Comparison of ENCODE assay signal across 18 cellular contexts in the genomic region with DNA sequence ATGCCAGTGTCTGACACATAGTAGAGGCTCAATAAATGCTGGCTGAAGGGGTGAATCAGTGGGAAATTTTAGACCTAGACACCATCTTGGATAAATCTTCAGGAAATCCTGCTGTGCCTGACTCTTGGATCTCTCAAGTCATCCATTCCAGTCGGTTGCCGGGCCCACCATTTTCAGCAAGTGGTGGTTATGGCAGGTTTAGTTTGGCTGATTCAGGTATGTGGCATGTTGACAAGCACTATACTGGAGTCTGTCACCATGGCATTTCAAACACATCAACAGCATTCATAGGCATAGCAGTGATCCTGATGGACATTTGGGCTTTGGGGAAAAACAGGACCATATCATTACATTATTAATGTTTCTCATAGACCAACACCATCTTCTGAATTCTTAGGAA. TPM values are rescaled to one million over a fixed set of nuclear protein-coding genes. Genes with fewer than 3 reads are reported as not detected.
DNase-seq lines count a peak whose midpoint lies in the region; ATAC-seq, FAIRE-seq and TF ChIP-seq lines count a peak whose summit lies in the region.
"Had no signal": no experiment of that assay in that cellular context is flagged by ENCODE, and none has a peak within 500 bp of the region (broad histone marks: within the 10 kb centered on the region; RNA-seq: fewer than 3 reads in every experiment).

No MANE protein-coding gene starts in this region.

- BruUV-seq in HepG2 (replicated peaks; lab: Mats Ljungman, UMichigan) = no TSS peak

- no CpG with 5 or more reads among the region's 2 CpGs for WGBS in mesenchymal stem cell
- 100% methylated on average over 2 of the region's 2 CpGs for WGBS in HepG2 (ENCODE audit: low lambda C conversion rate)

- H4K91ac ChIP-seq in mesenchymal stem cell (ENCODE audit: low read length) = peak overlapping the region; percentile 21

- POLR2A ChIA-PET in HepG2 (lab: Yijun Ruan, JAX) = no interaction called here

- H3K23ac ChIP-seq in mesenchymal stem cell (ENCODE audit: low read length in 2 of 2) = no peak overlapping the region

- H2BK12ac ChIP-seq in mesenchymal stem cell (ENCODE audit: low read length in 2 of 2) = no peak overlapping the region

- TF ChIP-seq POLR2A in HepG2 (IDR thresholded peaks at IDR 0.05; ENCODE audit: insufficient read depth in 1 of 2, low read depth in 2 of 2, low read length in 2 of 2) = no peak

- no peak for FAIRE-seq in HepG2 (lab: Jason Lieb, UNC)
- FAIRE-seq: GM12878, GM19239 had no signal

- no peak overlapping the region for H2AFZ ChIP-seq in mesenchymal stem cell (ENCODE audit: low read depth, low read length)
- H2AFZ ChIP-seq in HepG2 (ENCODE audit: low read length) = no peak overlapping the region
- H2AFZ ChIP-seq: GM23338 had no signal

- H2BK120ac ChIP-seq in mesenchymal stem cell (ENCODE audit: low read depth, low read length) = no peak overlapping the region

- no peak overlapping the region for H3K4ac ChIP-seq in mesenchymal stem cell (ENCODE audit: low read depth in 1 of 2, low read length in 2 of 2)

- CTCF ChIA-PET in HepG2 (lab: Yijun Ruan, JAX; ENCODE audit: low intra/inter-chr PET ratio, low total read pairs) = no interaction called here

- H3K36me3 ChIP-seq in mesenchymal stem cell (ENCODE audit: control insufficient read depth in 1 of 2, insufficient read depth in 2 of 2, low read depth in 1 of 2, low read length in 2 of 2) (peaks cover 6 to 23% of the 10 kb centered on the region in 2 experiments), HepG2 (replicated peaks in 1 of 2; ENCODE audit: control insufficient read depth in 1 of 2, insufficient read depth in 2 of 2, low read length in 2 of 2) (peaks cover 0 to 2% of the 10 kb centered on the region in 2 experiments; a peak in 1 of 5 replicates)

- H3K27ac ChIP-seq in mesenchymal stem cell (ENCODE audit: low read length, poor library complexity, severe bottlenecking) = peak overlapping the region; percentile 77
- no peak overlapping the region for H3K27ac ChIP-seq in HepG2 (ENCODE audit: extremely low read length, insufficient read depth, low read length)
- H3K27ac ChIP-seq: C4-2B, HL-60 had no signal

- ATAC-seq in natural killer cell (no peak), HepG2 (no peak), HG02981 (IDR thresholded peaks at IDR 0.05; ENCODE audit: unreplicated experiment) (no peak)
- no peak for ATAC-seq in natural killer cell treated with Interleukin-12 subunit alpha and Interleukin-12 subunit beta and Interleukin-15 and Interleukin-18, amount 100 ng/mL, for 72 hours
- ATAC-seq: GM12878, GM23338 had no signal

- H3K18ac ChIP-seq in mesenchymal stem cell (ENCODE audit: low read depth in 1 of 2, low read length in 2 of 2) = no peak overlapping the region

- H3K9me3 Mint-ChIP-seq in natural killer cell = no peaks in the 10 kb centered on the region
- H3K9me3 Mint-ChIP-seq in natural killer cell treated with Interleukin-12 subunit alpha and Interleukin-12 subunit beta and Interleukin-15 and Interleukin-18, amount 100 ng/mL, for 72 hours = no peaks in the 10 kb centered on the region
- H3K9me3 Mint-ChIP-seq: GM23338 had no signal

- H3K4me3 Mint-ChIP-seq in natural killer cell = no peak overlapping the region
- no peak overlapping the region for H3K4me3 Mint-ChIP-seq in natural killer cell treated with Interleukin-12 subunit alpha and Interleukin-12 subunit beta and Interleukin-15 and Interleukin-18, amount 100 ng/mL, for 72 hours
- H3K4me3 Mint-ChIP-seq: GM23338 had no signal

- H3K9me3 ChIP-seq in mesenchymal stem cell (ENCODE audit: control insufficient read depth, low read length) (no peaks in the 10 kb centered on the region), HepG2 (ENCODE audit: low read length) (no peaks in the 10 kb centered on the region)
- H3K9me3 ChIP-seq: Caco-2 had no signal

- no peak for TF ChIP-seq RAD21 in HepG2 (CRISPR knock-in tag; IDR thresholded peaks at IDR 0.05)

- no peak overlapping the region for H3K14ac ChIP-seq in mesenchymal stem cell (ENCODE audit: low read length in 2 of 2)

- DNase-seq in natural killer cell (no peak), astrocyte of the hippocampus (ENCODE audit: low read depth, low spot score) (peak; percentile 51), mesenchymal stem cell (no peak), HepG2 (ENCODE audit: low spot score) (no peak), amygdala (lab: John Stamatoyannopoulos, UW) (no peak), NCI-H2029 (lab: John Stamatoyannopoulos, UW) (no peak)
- DNase-seq in natural killer cell treated with Interleukin-12 subunit alpha and Interleukin-12 subunit beta and Interleukin-15 and Interleukin-18, amount 100 ng/mL, for 72 hours (ENCODE audit: low spot score) = no peak
- DNase-seq: Caco-2, DMS53, KG1, NCI-H1092, NCI-H345 had no signal

- H3K4me3 ChIP-seq in mesenchymal stem cell (ENCODE audit: insufficient read depth in 1 of 2, low read depth in 1 of 2, low read length in 2 of 2) (no peak overlapping the region), HepG2 (replicated peaks in 1 of 3; ENCODE audit: insufficient read depth in 1 of 3, low read depth in 2 of 3, low read length in 3 of 3) (no peak overlapping the region)
- H3K4me3 ChIP-seq: GM12878, GM23338 had no signal

- no peaks in the 10 kb centered on the region for H4K20me1 ChIP-seq in HepG2 (ENCODE audit: insufficient read depth, low read length)

- TF ChIP-seq CTCF in natural killer cell (IDR thresholded peaks at IDR 0.05) (no peak), HepG2 (CRISPR knock-in tag; IDR thresholded peaks at IDR 0.05) (no peak)

- no peaks in the 10 kb centered on the region for H3K79me2 ChIP-seq in HepG2 (ENCODE audit: insufficient read depth, low read length)

- peaks cover 16% of the 10 kb centered on the region for H3K79me1 ChIP-seq in mesenchymal stem cell (replicated peaks; ENCODE audit: low read length, poor library complexity, severe bottlenecking)

- H2BK5ac ChIP-seq in mesenchymal stem cell (ENCODE audit: low read depth, low read length, poor library complexity, severe bottlenecking) = no peak overlapping the region

- H3K4me1 ChIP-seq in mesenchymal stem cell (ENCODE audit: control insufficient read depth, insufficient read depth, low read depth, low read length) (peaks cover 10% of the 10 kb centered on the region), HepG2 (ENCODE audit: insufficient read depth, low read length) (peaks cover 11% of the 10 kb centered on the region)

- no peaks in the 10 kb centered on the region for H3K27me3 Mint-ChIP-seq in natural killer cell (ENCODE audit: low read depth in 2 of 2)
- no peaks in the 10 kb centered on the region for H3K27me3 Mint-ChIP-seq in natural killer cell treated with Interleukin-12 subunit alpha and Interleukin-12 subunit beta and Interleukin-15 and Interleukin-18, amount 100 ng/mL, for 72 hours

- no peak overlapping the region for H2BK15ac ChIP-seq in mesenchymal stem cell (ENCODE audit: low read depth, poor library complexity, severe bottlenecking)

- peak overlapping the region; percentile 79 to 92 for H3K27ac Mint-ChIP-seq in natural killer cell
- peak overlapping the region in 1 of 2 donors; percentile 47 for H3K27ac Mint-ChIP-seq in natural killer cell treated with Interleukin-12 subunit alpha and Interleukin-12 subunit beta and Interleukin-15 and Interleukin-18, amount 100 ng/mL, for 72 hours
- H3K27ac Mint-ChIP-seq: GM23338 had no signal

- peak overlapping the region; percentile 58 for H2AK5ac ChIP-seq in mesenchymal stem cell (ENCODE audit: low read length, severe bottlenecking)

- peaks cover 8% of the 10 kb centered on the region for H3K36me3 Mint-ChIP-seq in natural killer cell
- H3K36me3 Mint-ChIP-seq in natural killer cell treated with Interleukin-12 subunit alpha and Interleukin-12 subunit beta and Interleukin-15 and Interleukin-18, amount 100 ng/mL, for 72 hours = peaks cover 14% of the 10 kb centered on the region

- H3K4me2 ChIP-seq in mesenchymal stem cell (ENCODE audit: low read length, poor library complexity, severe bottlenecking) (no peak overlapping the region), HepG2 (ENCODE audit: low read depth, low read length) (no peak overlapping the region)
- H3K4me2 ChIP-seq: GM23338 had no signal

- H4K8ac ChIP-seq in mesenchymal stem cell (ENCODE audit: low read length) = no peak overlapping the region

- peak overlapping the region; percentile 79 for H3K9ac ChIP-seq in mesenchymal stem cell (ENCODE audit: low read length)
- H3K9ac ChIP-seq in HepG2 (ENCODE audit: insufficient read depth, low read depth, low read length) = no peak overlapping the region

- H3K27me3 ChIP-seq in mesenchymal stem cell (ENCODE audit: control insufficient read depth in 1 of 2, insufficient read depth in 1 of 2, low read length in 2 of 2) (no peaks in the 10 kb centered on the region), HepG2 (ENCODE audit: control insufficient read depth in 1 of 2, insufficient read depth in 2 of 2, low read length in 2 of 2) (no peaks in the 10 kb centered on the region)

- peaks cover 73 to 81% of the 10 kb centered on the region in 2 donors for H3K4me1 Mint-ChIP-seq in natural killer cell
- peaks cover 37 to 57% of the 10 kb centered on the region in 2 donors for H3K4me1 Mint-ChIP-seq in natural killer cell treated with Interleukin-12 subunit alpha and Interleukin-12 subunit beta and Interleukin-15 and Interleukin-18, amount 100 ng/mL, for 72 hours (ENCODE audit: low read depth in 2 of 2)

- no peak for TF ChIP-seq EP300 in HepG2 (IDR thresholded peaks at IDR 0.05; ENCODE audit: low read depth in 2 of 2, low read length in 2 of 2)
- no peak for TF ChIP-seq EP300 in HepG2 (CRISPR knock-in tag; IDR thresholded peaks at IDR 0.05; ENCODE audit: borderline replicate concordance)

- intact Hi-C loops in natural killer cell (cut with micrococcal nuclease) = no loop called here
- intact Hi-C loops in HepG2 (cut with micrococcal nuclease; ENCODE audit: unreplicated experiment) = no loop called here

- in situ Hi-C loops in HepG2 (cut with HindIII; ENCODE audit: extremely low pct_ligation_motif_present, low pct_unique_long_range_greater_than_20kb) = no loop called here

RNA-seq across cellular contexts. Expression of a gene that starts 25.7 kb away (rescaled TPM):
- 10 to 100 TPM in 1 of 3 donors, 1 to 10 TPM in 2; 8.6 to 12.4 (median 9.9) TPM for total RNA-seq in natural killer cell
- total RNA-seq in natural killer cell treated with Interleukin-12 subunit alpha and Interleukin-12 subunit beta and Interleukin-15 and Interleukin-18, amount 100 ng/mL, for 72 hours = 10 to 100 TPM in 1 of 2 donors, 1 to 10 TPM in 1; 8.7 to 14.7 TPM
- polyA plus RNA-seq in mesenchymal stem cell (2013, experiment 1 of 2) = 18.6 TPM
- polyA plus RNA-seq in mesenchymal stem cell (2013, experiment 2 of 2) = 17.5 TPM
- total RNA-seq in HepG2 (2016; rRNA removed; fragmentation: Illumina TruSeq; extraction: Trizol) = 0.67 and 1.00 TPM in 2 replicates
- 0.61 and 0.62 TPM in 2 replicates for total RNA-seq in HepG2 (2016; cell fraction: cytosol; rRNA removed; fragmentation: Illumina TruSeq; extraction: Trizol; ENCODE audit: low read depth)
- 0.58 and 2.0 TPM in 2 replicates for total RNA-seq in HepG2 (2016; cell fraction: insoluble cytoplasmic fraction; rRNA removed; fragmentation: Illumina TruSeq; extraction: Trizol)
- total RNA-seq in HepG2 (2016; cell fraction: membrane; rRNA removed; fragmentation: Illumina TruSeq; extraction: Trizol) = 0.21 and 0.59 TPM in 2 replicates
- total RNA-seq in HepG2 (2016; cell fraction: nucleus; rRNA removed; fragmentation: Illumina TruSeq; extraction: Trizol) = 1.5 and 2.3 TPM in 2 replicates
- polyA plus RNA-seq in HepG2 (2011; rRNA removed) = 0.45 and 0.72 TPM in 2 replicates
- 0.43 and 0.46 TPM in 2 replicates for polyA plus RNA-seq in HepG2 (2011; cell fraction: cytosol; rRNA removed)
- polyA plus RNA-seq in HepG2 (2011; cell fraction: nucleus; rRNA removed) = 0.97 and 1.0 TPM in 2 replicates
- polyA plus RNA-seq in HepG2 (2012) = 1.4 and 2.6 TPM in 2 replicates
- 0.47 and 0.48 TPM in 2 replicates for polyA plus RNA-seq in HepG2 (2016; cell fraction: cytosol; fragmentation: Illumina TruSeq; extraction: Trizol; ENCODE audit: low read depth)
- polyA plus RNA-seq in HepG2 (2016; cell fraction: insoluble cytoplasmic fraction; fragmentation: Illumina TruSeq; extraction: Trizol; ENCODE audit: low read depth) = 0.56 and 0.86 TPM in 2 replicates
- polyA plus RNA-seq in HepG2 (2016; cell fraction: membrane; fragmentation: Illumina TruSeq; extraction: Trizol; ENCODE audit: low read depth) = 0.24 and 0.55 TPM in 2 replicates
- polyA plus RNA-seq in HepG2 (2016; cell fraction: nucleus; fragmentation: Illumina TruSeq; extraction: Trizol; ENCODE audit: insufficient read depth, low read depth) = 3.0 and 3.3 TPM in 2 replicates
- polyA minus RNA-seq in HepG2 (2011; rRNA and poly(A)+ RNA removed; ENCODE audit: low replicate concordance) = 0.23 and 0.82 TPM in 2 replicates
- polyA minus RNA-seq in HepG2 (2011; cell fraction: cytosol; rRNA and poly(A)+ RNA removed) = 0.89 and 1.3 TPM in 2 replicates
- polyA minus RNA-seq in HepG2 (2011; cell fraction: nucleus; rRNA and poly(A)+ RNA removed) = 2.3 and 4.4 TPM in 2 replicates
